ENCODE assay signal across 14 cellular contexts in the genomic region with DNA sequence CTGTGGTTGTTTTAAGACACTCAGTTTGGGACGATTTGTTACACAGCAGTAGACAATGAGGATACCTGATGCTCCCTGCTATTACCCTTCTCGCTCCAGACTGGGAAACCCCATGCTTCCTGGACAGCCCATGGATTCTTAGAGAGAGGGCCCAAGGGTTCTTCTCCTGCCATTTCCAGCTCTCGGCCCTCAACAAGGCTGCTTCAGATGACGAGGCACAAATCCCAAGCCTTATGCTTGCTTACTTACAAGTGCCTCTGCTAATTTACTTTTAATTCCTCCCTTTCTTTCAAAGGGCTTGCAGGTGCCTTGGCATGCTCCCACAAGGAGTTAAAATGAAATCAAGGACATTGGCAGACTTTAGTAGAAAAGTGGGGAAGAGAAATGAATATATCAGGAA.
"Had no signal": no experiment of that assay in that cellular context is flagged by ENCODE, and none has a peak within 500 bp of the region (broad histone marks: within the 10 kb centered on the region; RNA-seq: fewer than 3 reads in every experiment).

No MANE protein-coding gene starts in this region.

- H3K36me3 ChIP-seq: cardiac muscle cell, esophagus squamous epithelium had no signal

- H3K9me3 ChIP-seq: esophagus squamous epithelium, psoas muscle had no signal

- ATAC-seq: activated T-cell treated with anti-CD3 and anti-CD28 coated beads, Interleukin-2, amount 50 U/mL, for 4 hours; effector memory CD8-positive, alpha-beta T cell; left colon; stimulated activated naive CD8-positive, alpha-beta T cell treated with anti-CD3 and anti-CD28 coated beads, Interleukin-15, amount 100 ng/mL, for 72 hours had no signal

- H3K27me3 ChIP-seq: cardiac muscle cell, esophagus squamous epithelium had no signal

- H3K27ac ChIP-seq: cardiac muscle cell, esophagus squamous epithelium had no signal

- DNase-seq: activated CD4-positive, alpha-beta T cell treated with anti-CD3 and anti-CD28 coated beads, Interleukin-2, amount 50 U/mL, for 1 hour; activated CD4-positive, CD25-positive, alpha-beta regulatory T cell treated with anti-CD3 and anti-CD28 coated beads, Interleukin-2, amount 50 U/mL, for 72 hours; activated CD8-positive, alpha-beta memory T cell treated with anti-CD3 and anti-CD28 coated beads, Interleukin-2, amount 50 U/mL, for 4 hours; activated effector memory CD4-positive, alpha-beta T cell treated with anti-CD3 and anti-CD28 coated beads, Interleukin-2, amount 50 U/mL, for 16 hours; activated T-cell treated with anti-CD3 and anti-CD28 coated beads, Interleukin-2, amount 50 U/mL, for 4 hours; effector memory CD8-positive, alpha-beta T cell; esophagus squamous epithelium; hippocampal formation; left colon; stimulated activated CD4-positive, alpha-beta T cell treated with anti-CD3 and anti-CD28 coated beads, Interleukin-4, amount 100 ng/mL, for 1 hour; stimulated activated naive CD8-positive, alpha-beta T cell treated with anti-CD3 and anti-CD28 coated beads, Interleukin-15, amount 100 ng/mL, for 72 hours had no signal

- H3K4me3 ChIP-seq: cardiac muscle cell, esophagus squamous epithelium, psoas muscle, smooth muscle cell had no signal
